ENCODE assay signal across 7 cellular contexts in genomic region chr10:97737770-97738265, GRCh38. TPM values are rescaled to one million over a fixed set of nuclear protein-coding genes. Genes with fewer than 3 reads are reported as not detected.
DNase-seq lines count a peak whose midpoint lies in the region; ATAC-seq, FAIRE-seq and TF ChIP-seq lines count a peak whose summit lies in the region.

No MANE protein-coding gene starts in this region.

- FAIRE-seq in bronchial epithelial cell (lab: Jason Lieb, UNC): no peak

- H3K27me3 Mint-ChIP-seq in natural killer cell (ENCODE audit: low read depth in 2 of 2): no peaks in the 10 kb centered on the region

- peak; percentile 12 for ATAC-seq in GM19372 (IDR thresholded peaks at IDR 0.05; ENCODE audit: low read depth, unreplicated experiment)
- ATAC-seq in HG03457 (IDR thresholded peaks at IDR 0.05; ENCODE audit: unreplicated experiment): peak; percentile 4
- ATAC-seq in natural killer cell: no peak

- H3K4me3 ChIP-seq in bronchial epithelial cell (ENCODE audit: low read depth, low read length): peak overlapping the region; percentile 84

- no peaks in the 10 kb centered on the region for H3K27me3 ChIP-seq in bronchial epithelial cell (ENCODE audit: control insufficient read depth, insufficient read depth, low read length)

- H3K36me3 Mint-ChIP-seq in natural killer cell: peaks cover 7% of the 10 kb centered on the region

- H3K4me1 Mint-ChIP-seq in natural killer cell: peaks cover 47 to 61% of the 10 kb centered on the region in 2 donors

- peaks cover 8% of the 10 kb centered on the region for H3K36me3 ChIP-seq in bronchial epithelial cell (ENCODE audit: control insufficient read depth, insufficient read depth, low read length)

- peak overlapping the region; percentile 96 to 98 for H3K27ac Mint-ChIP-seq in natural killer cell

- no peak for TF ChIP-seq CTCF in bronchial epithelial cell (IDR thresholded peaks at IDR 0.05; ENCODE audit: insufficient read depth, low read length, severe bottlenecking)
- no peak for TF ChIP-seq CTCF in natural killer cell (IDR thresholded peaks at IDR 0.05)

- intact Hi-C loops in natural killer cell (cut with micrococcal nuclease): loop anchor here (2.0 kb wide), 1 partner anchor 51 kb away; the partner anchor contains the start of gene AVPI1

- H3K9me3 Mint-ChIP-seq in natural killer cell: no peaks in the 10 kb centered on the region

- DNase-seq in bronchial epithelial cell (ENCODE audit: low read depth) (peak; percentile 62), natural killer cell (no peak), NCI-H2081 (lab: John Stamatoyannopoulos, UW) (no peak), NCI-H2029 (lab: John Stamatoyannopoulos, UW) (no peak), NCI-H2107 treated with DMSO at 0.1 percent for 48 hours (lab: John Stamatoyannopoulos, UW; ENCODE audit: unreplicated experiment) (no peak)

- peak overlapping the region; percentile 96 for H3K4me3 Mint-ChIP-seq in natural killer cell

RNA-seq across cellular contexts. Expression of gene ZFYVE27, which starts 0.9 kb away (rescaled TPM):
- 15.3 and 19.1 TPM in 2 replicates for total RNA-seq in bronchial epithelial cell
- 10 to 100 TPM; 63.0 to 82.8 (median 76.4) TPM for total RNA-seq in natural killer cell

RNA-seq across cellular contexts. Expression of gene MARVELD1, which starts 24.3 kb away (rescaled TPM):
- 3.6 and 4.7 TPM in 2 replicates for total RNA-seq in bronchial epithelial cell
- total RNA-seq in natural killer cell: under 1 TPM; 0.40 to 0.84 (median 0.40) TPM

RNA-seq across cellular contexts. Expression of gene SFRP5, which starts 34.0 kb away (rescaled TPM):
- not detected in 2 replicates for total RNA-seq in bronchial epithelial cell
- not detected for total RNA-seq in natural killer cell

RNA-seq across cellular contexts. Expression of gene AVPI1, which starts 50.8 kb away (rescaled TPM):
- total RNA-seq in bronchial epithelial cell: 89.2 and 99.3 TPM in 2 replicates
- total RNA-seq in natural killer cell: 1 to 10 TPM; 6.1 to 8.4 (median 6.8) TPM

Comparison
In these comparisons a context has a peak if more than half of its experiments do, and no peak if none do; other contexts are left out.
1. ATAC-seq: peak in GM19372 (single experiment) and HG03457 (single experiment); none in natural killer cell (0 of 3).